8 cellular contexts compared by ENCODE assay signal in genomic region chr6:27866370-27867050, GRCh38.
DNase-seq lines count a peak whose midpoint lies in the region; ATAC-seq and TF ChIP-seq lines count a peak whose summit lies in the region.

No MANE protein-coding gene starts in this region.

- H3K4me1 ChIP-seq in neuron (ENCODE audit: insufficient read depth, low read length), result peaks cover 11% of the 10 kb centered on the region

- H3K9me3 ChIP-seq in neuron (ENCODE audit: low read length), result no peaks in the 10 kb centered on the region

- no peaks in the 10 kb centered on the region for H3K36me3 ChIP-seq in neuron (ENCODE audit: insufficient read depth, low read length)

- peak; percentile 70 for DNase-seq in DMS153 treated with DMSO at 0.1 percent for 48 hours (lab: John Stamatoyannopoulos, UW; ENCODE audit: unreplicated experiment)
- peak; percentile 83 for DNase-seq in HCEC 1CT
- peak; percentile 75 for DNase-seq in NCI-H526 treated with DMSO at 0.1 percent for 48 hours (lab: John Stamatoyannopoulos, UW)
- DNase-seq in activated T-cell treated with anti-CD3 and anti-CD28 coated beads for 4 hours, result peak; percentile 7
- DNase-seq in fibroblast of mammary gland (ENCODE audit: low read depth), result peak; percentile 84

- H3K4me3 ChIP-seq in fibroblast of mammary gland (ENCODE audit: control insufficient read depth, low read depth, low read length), result peak overlapping the region; percentile 80
- peak overlapping the region; percentile 67 for H3K4me3 ChIP-seq in neuron (ENCODE audit: low read length)

- no peak overlapping the region for H2AFZ ChIP-seq in neuron (ENCODE audit: low read depth, low read length)

- no peaks in the 10 kb centered on the region for H3K27me3 ChIP-seq in neuron (ENCODE audit: insufficient read depth, low read length)

- no peak for ATAC-seq in GM19397 (IDR thresholded peaks at IDR 0.05; ENCODE audit: unreplicated experiment)
- ATAC-seq in GM21423 (IDR thresholded peaks at IDR 0.05; ENCODE audit: unreplicated experiment), result no peak

- TF ChIP-seq CTCF in fibroblast of mammary gland (conservative IDR thresholded peaks at IDR 0.05; ENCODE audit: control insufficient read depth, insufficient read depth, low read depth, low read length), result no peak

Comparison
In these comparisons a context has a peak if more than half of its experiments do, and no peak if none do; other contexts are left out.
1. DNase-seq: peak in every context shown above with its lines; median percentile 84 in fibroblast of mammary gland; 83 in HCEC 1CT; 75 in NCI-H526 treated with DMSO at 0.1 percent for 48 hours; 70 in DMS153 treated with DMSO at 0.1 percent for 48 hours; 7 in activated T-cell treated with anti-CD3 and anti-CD28 coated beads for 4 hours.